13 cellular contexts compared by ENCODE assay signal in the genomic region with DNA sequence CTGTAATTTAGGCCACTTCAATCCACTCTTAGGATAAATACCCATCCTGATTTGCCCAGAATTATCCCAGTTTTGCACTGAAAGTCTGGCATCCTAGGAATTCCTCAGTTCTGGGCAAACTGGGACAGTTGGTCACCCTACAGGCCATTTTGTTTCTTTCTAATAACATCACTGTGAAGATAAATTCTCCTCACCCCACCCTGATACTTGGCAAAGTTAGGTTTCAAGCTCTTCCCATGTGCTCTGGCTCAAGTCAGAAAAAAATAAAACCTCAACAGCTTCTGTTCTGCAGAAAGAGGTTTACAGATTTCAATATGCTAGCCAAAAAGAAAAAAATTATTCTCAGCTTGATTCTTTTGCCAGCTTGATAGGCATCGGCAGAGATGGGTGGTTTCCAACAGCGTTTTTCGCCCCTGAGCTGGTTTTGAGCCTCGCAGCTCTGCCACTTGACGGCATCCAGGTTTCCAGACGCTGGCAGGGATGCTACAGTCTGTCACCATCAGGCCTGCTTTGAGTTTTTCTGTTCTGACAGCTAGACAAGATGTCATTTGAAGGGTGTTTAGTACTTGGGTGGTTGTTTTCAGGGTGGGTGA.
"Had no signal": no experiment of that assay in that cellular context is flagged by ENCODE, and none has a peak within 500 bp of the region (broad histone marks: within the 10 kb centered on the region; RNA-seq: fewer than 3 reads in every experiment).

No MANE protein-coding gene starts in this region.

- H3K9me3 ChIP-seq: esophagus squamous epithelium, heart left ventricle, tibial artery had no signal

- FAIRE-seq: frontal cortex, TTC549 had no signal

- H3K36me3 ChIP-seq: esophagus squamous epithelium, heart left ventricle, tibial artery had no signal

- H3K4me1 ChIP-seq: esophagus squamous epithelium had no signal

- H3K27ac ChIP-seq: esophagus squamous epithelium had no signal

- H3K4me3 ChIP-seq: esophagus squamous epithelium, heart left ventricle, tibial artery had no signal

- DNase-seq: activated CD4-positive, alpha-beta T cell treated with anti-CD3 and anti-CD28 coated beads, Interleukin-2, amount 50 U/mL, for 1 hour; activated naive CD4-positive, alpha-beta T cell treated with anti-CD3 and anti-CD28 coated beads for 36 hours; activated T-cell treated with anti-CD3 and anti-CD28 coated beads for 4 hours; esophagus squamous epithelium; islet precursor cell; stimulated activated CD4-positive, alpha-beta T cell treated with anti-CD3 and anti-CD28 coated beads, Interleukin-15, amount 100 ng/mL, for 24 hours; stimulated activated CD4-positive, alpha-beta T cell treated with anti-CD3 and anti-CD28 coated beads, Interleukin-4, amount 100 ng/mL, for 4 hours; stimulated activated naive CD8-positive, alpha-beta T cell treated with anti-CD3 and anti-CD28 coated beads, Interleukin-15, amount 100 ng/mL, for 72 hours; T-helper 17 cell had no signal

- H3K27me3 ChIP-seq: esophagus squamous epithelium, heart left ventricle, tibial artery had no signal
